8 cellular contexts compared by ENCODE assay signal in genomic region chr11:61160487-61161189, GRCh38. TPM values are rescaled to one million over a fixed set of nuclear protein-coding genes. Genes with fewer than 3 reads are reported as not detected.
A peak's percentile ranks its signal among the peaks of the same experiment; 100 is the strongest.
DNase-seq lines count a peak whose midpoint lies in the region; ATAC-seq and TF ChIP-seq lines count a peak whose summit lies in the region.

No MANE protein-coding gene starts in this region.

- TF ChIP-seq CTCF in AG04449 (IDR thresholded peaks at IDR 0.05; ENCODE audit: insufficient read depth, low read length, missing control alignments) = no peak

- CTCF ChIA-PET in AG04449 (lab: Yijun Ruan, JAX) = interaction anchor here (0.9 to 3.3 kb wide), 5 partner anchors 10 to 247 kb away, joined by 3 to 10 read pairs (median 3); partner anchors contain the start of gene TMEM109

- POLR2A ChIA-PET in AG04449 (lab: Yijun Ruan, JAX) = interaction anchor here (0.6 to 0.7 kb wide), 2 partner anchors 18 to 30 kb away, joined by 3 read pairs; no protein-coding TSS in a partner anchor

- DNase-seq in AG04449 (ENCODE audit: low read depth, low spot score) (no peak), HAP-1 (ENCODE audit: low spot score in 2 of 2) (peak in 1 of 2 experiments; percentile 16), iris pigment epithelial cell (ENCODE audit: low read depth) (peak; percentile 17), 8988T (no peak)
- DNase-seq in activated naive CD4-positive, alpha-beta T cell treated with anti-CD3 and anti-CD28 coated beads, Interleukin-2, amount 50 U/mL, for 72 hours (ENCODE audit: low spot score in 2 of 2) = no peak

- H3K4me3 ChIP-seq in AG04449 (ENCODE audit: low read depth, low read length) = peak overlapping the region; percentile 81
- peak overlapping the region; percentile 54 for H3K4me3 ChIP-seq in HAP-1
- H3K4me3 ChIP-seq in stomach smooth muscle (ENCODE audit: low read length in 2 of 2) = peak overlapping the region; percentile 84 to 90

- no peak for ATAC-seq in activated naive CD4-positive, alpha-beta T cell treated with anti-CD3 and anti-CD28 coated beads, Interleukin-2, amount 50 U/mL, for 72 hours
- ATAC-seq in GM18868 (IDR thresholded peaks at IDR 0.05; ENCODE audit: unreplicated experiment) = no peak
- ATAC-seq in HG03571 (IDR thresholded peaks at IDR 0.05; ENCODE audit: unreplicated experiment) = no peak

- no peaks in the 10 kb centered on the region; the same call in 1 of the 2 replicates for H3K9me3 ChIP-seq in HAP-1
- H3K9me3 ChIP-seq in stomach smooth muscle (ENCODE audit: control insufficient read depth in 2 of 2, low read length in 2 of 2) = no peaks in the 10 kb centered on the region

- H3K9me3 Mint-ChIP-seq in activated naive CD4-positive, alpha-beta T cell treated with anti-CD3 and anti-CD28 coated beads, Interleukin-2, amount 50 U/mL, for 72 hours = peaks cover 0 to 10% of the 10 kb centered on the region in 2 donors

- peaks cover 21% of the 10 kb centered on the region for H3K4me1 ChIP-seq in HAP-1
- H3K4me1 ChIP-seq in stomach smooth muscle (ENCODE audit: control insufficient read depth, insufficient read depth, low read length) = peaks cover 27% of the 10 kb centered on the region

- peaks cover 0 to 13% of the 10 kb centered on the region in 2 donors for H3K36me3 Mint-ChIP-seq in activated naive CD4-positive, alpha-beta T cell treated with anti-CD3 and anti-CD28 coated beads, Interleukin-2, amount 50 U/mL, for 72 hours

- H3K36me3 ChIP-seq in HAP-1 (replicated peaks) = peaks cover 6% of the 10 kb centered on the region
- H3K36me3 ChIP-seq in stomach smooth muscle (ENCODE audit: control insufficient read depth in 2 of 2, insufficient read depth in 2 of 2, low read length in 2 of 2) = no peaks in the 10 kb centered on the region

- in situ Hi-C loops in HAP-1 (cut with MboI; ENCODE audit: low sequenced_read_pairs) = no loop called here

- H3K27me3 ChIP-seq in HAP-1 (ENCODE audit: low read depth) (no peaks in the 10 kb centered on the region), stomach smooth muscle (ENCODE audit: control insufficient read depth in 1 of 2, insufficient read depth in 2 of 2, low read length in 2 of 2) (no peaks in the 10 kb centered on the region)

- peak overlapping the region; percentile 74 to 80 for H3K9ac ChIP-seq in stomach smooth muscle (ENCODE audit: low read length in 2 of 2)

- peak overlapping the region; percentile 72 to 92 for H3K27ac Mint-ChIP-seq in activated naive CD4-positive, alpha-beta T cell treated with anti-CD3 and anti-CD28 coated beads, Interleukin-2, amount 50 U/mL, for 72 hours

- H3K27ac ChIP-seq in stomach smooth muscle (ENCODE audit: low read length) = peak overlapping the region; percentile 91

RNA-seq across cellular contexts. Expression of gene VPS37C, which starts 0.6 kb away (rescaled TPM):
- total RNA-seq in activated naive CD4-positive, alpha-beta T cell treated with anti-CD3 and anti-CD28 coated beads, Interleukin-2, amount 50 U/mL, for 72 hours = 10 to 100 TPM; 10.2 to 10.9 TPM

RNA-seq across cellular contexts. Expression of gene PGA3, which starts 42.7 kb away (rescaled TPM):
- total RNA-seq in activated naive CD4-positive, alpha-beta T cell treated with anti-CD3 and anti-CD28 coated beads, Interleukin-2, amount 50 U/mL, for 72 hours = not detected

RNA-seq across cellular contexts. Expression of gene CD5, which starts 58.3 kb away (rescaled TPM):
- 100 to 1,000 TPM; 227 to 294 TPM for total RNA-seq in activated naive CD4-positive, alpha-beta T cell treated with anti-CD3 and anti-CD28 coated beads, Interleukin-2, amount 50 U/mL, for 72 hours
